In genomic region chr7:55508301-55509011, GRCh38 we compare ENCODE assay signal across 10 cellular contexts.
DNase-seq lines count a peak whose midpoint lies in the region; ATAC-seq, FAIRE-seq and TF ChIP-seq lines count a peak whose summit lies in the region.
"Had no signal": no experiment of that assay in that cellular context is flagged by ENCODE, and none has a peak within 500 bp of the region (broad histone marks: within the 10 kb centered on the region; RNA-seq: fewer than 3 reads in every experiment).

No MANE protein-coding gene starts in this region.

- WGBS in GM12878 (ENCODE audit: insufficient coverage, insufficient replicate concordance, low lambda C conversion rate, missing lambda C conversion rate): 1% methylated on average over 4 of the region's 4 CpGs
- WGBS in thyroid gland, 2 donors: 93 to 95% methylated on average over 4 of the region's 4 CpGs

- H3K27me3 ChIP-seq in GM12878 (replicated peaks in 1 of 2; ENCODE audit: control insufficient read depth in 2 of 2, insufficient read depth in 2 of 2, low read length in 1 of 2): no peaks in the 10 kb centered on the region
- no peaks in the 10 kb centered on the region for H3K27me3 ChIP-seq in thyroid gland
- H3K27me3 ChIP-seq in Karpas-422 (ENCODE audit: low read length): no peaks in the 10 kb centered on the region

- H3K79me2 ChIP-seq in GM12878 (ENCODE audit: control insufficient read depth, insufficient read depth, low read length) (peaks cover 85% of the 10 kb centered on the region), Karpas-422 (ENCODE audit: low read length) (no peaks in the 10 kb centered on the region)

- CTCF ChIA-PET in activated CD4-positive, alpha-beta T cell treated with anti-CD3 and anti-CD28 coated beads for 36 hours (lab: Charles Lee): interaction anchor here (0.6 to 2.7 kb wide), 17 partner anchors 8 to 200 kb away, joined by 3 to 14 read pairs (median 4); no protein-coding TSS in a partner anchor
- CTCF ChIA-PET in GM12878 (lab: Yijun Ruan, JAX): interaction anchor here (0.6 to 2.5 kb wide), 19 partner anchors 9 to 199 kb away, joined by 3 to 15 read pairs (median 4); no protein-coding TSS in a partner anchor

- in situ Hi-C loops in GM12878 (cut with MboI): no loop called here

- POLR2A ChIA-PET in activated CD4-positive, alpha-beta T cell treated with anti-CD3 and anti-CD28 coated beads for 36 hours (lab: Charles Lee): interaction anchor here (0.6 to 3.9 kb wide), 8 partner anchors 8 to 422 kb away, joined by 3 to 42 read pairs (median 4); no protein-coding TSS in a partner anchor
- POLR2A ChIA-PET in GM12878 (lab: Charles Lee): interaction anchor here (0.6 to 2.8 kb wide), 4 partner anchors 9 to 59 kb away, joined by 3 to 16 read pairs (median 4); no protein-coding TSS in a partner anchor

- SMC1A ChIA-PET in GM12878 (lab: Charles Lee; ENCODE audit: uncharacterized antibody, unreplicated experiment): interaction anchor here (0.7 to 21.7 kb wide), 30 partner anchors 8 to 228 kb away, joined by 3 to 354 read pairs (median 4); partner anchors contain the start of gene VOPP1

- H3K9me2 ChIP-seq in Karpas-422 (replicated peaks; ENCODE audit: insufficient read depth, low read length): no peaks in the 10 kb centered on the region

- peaks cover 67% of the 10 kb centered on the region for H3K4me1 ChIP-seq in GM12878 (ENCODE audit: control insufficient read depth, insufficient read depth, low read length)
- no peaks in the 10 kb centered on the region for H3K4me1 ChIP-seq in thyroid gland
- no peaks in the 10 kb centered on the region for H3K4me1 ChIP-seq in Karpas-422 (ENCODE audit: low read length)

- no peaks in the 10 kb centered on the region for H3K9me3 ChIP-seq in GM12878 (replicated peaks; ENCODE audit: control insufficient read depth, insufficient read depth, low read length)
- no peaks in the 10 kb centered on the region for H3K9me3 ChIP-seq in thyroid gland
- no peaks in the 10 kb centered on the region for H3K9me3 ChIP-seq in Karpas-422 (ENCODE audit: low read length)

- ATAC-seq in activated CD4-positive, alpha-beta T cell treated with anti-CD3 and anti-CD28 coated beads for 36 hours: peak; percentile 86
- peak; percentile 79 for ATAC-seq in GM21360 (IDR thresholded peaks at IDR 0.05; ENCODE audit: unreplicated experiment)
- peak; percentile 54 for ATAC-seq in HG03097 (IDR thresholded peaks at IDR 0.05; ENCODE audit: low FRiP score, unreplicated experiment)
- peak; percentile 76 for ATAC-seq in GM12878

- peaks cover 82% of the 10 kb centered on the region for H3K4me1 Mint-ChIP-seq in activated CD4-positive, alpha-beta T cell treated with anti-CD3 and anti-CD28 coated beads for 36 hours

- RAD21 ChIA-PET in GM12878 (lab: Charles Lee; ENCODE audit: unreplicated experiment): interaction anchor here (0.7 to 4.1 kb wide), 17 partner anchors 8 to 228 kb away, joined by 3 to 64 read pairs (median 6); no protein-coding TSS in a partner anchor

- H3K27ac Mint-ChIP-seq in activated CD4-positive, alpha-beta T cell treated with anti-CD3 and anti-CD28 coated beads for 36 hours: peak overlapping the region; percentile 82

- TF ChIP-seq EP300 in GM12878 (IDR thresholded peaks at IDR 0.05; ENCODE audit: borderline replicate concordance in 1 of 2, control insufficient read depth in 1 of 2, low read depth in 2 of 2, low read length in 2 of 2): peak in 1 of 2 experiments; percentile 71; a peak in 2 of 4 replicates

- H3K4me3 ChIP-seq in GM12878: no peak overlapping the region
- H3K4me3 ChIP-seq in thyroid gland (replicated peaks in 1 of 3): no peak overlapping the region
- H3K4me3 ChIP-seq in Karpas-422 (ENCODE audit: low read length): no peak overlapping the region

- no peak overlapping the region for H3K4me3 Mint-ChIP-seq in activated CD4-positive, alpha-beta T cell treated with anti-CD3 and anti-CD28 coated beads for 36 hours

- H3K27me3 Mint-ChIP-seq in activated CD4-positive, alpha-beta T cell treated with anti-CD3 and anti-CD28 coated beads for 36 hours: no peaks in the 10 kb centered on the region

- peak overlapping the region; percentile 44; the same call in 1 of the 2 replicates for H3K4me2 ChIP-seq in GM12878 (ENCODE audit: control insufficient read depth, insufficient read depth)
- H3K4me2 ChIP-seq in Karpas-422 (ENCODE audit: low read depth, low read length, poor library complexity, severe bottlenecking): no peak overlapping the region

- H3K36me3 ChIP-seq in GM12878 (ENCODE audit: control insufficient read depth in 2 of 2, insufficient read depth in 2 of 2, low read length in 1 of 2) (peaks cover 15% of the 10 kb centered on the region in 2 experiments; a peak in 3 of 4 replicates), thyroid gland (no peaks in the 10 kb centered on the region), Karpas-422 (ENCODE audit: insufficient read depth, low read length) (no peaks in the 10 kb centered on the region)
- H3K36me3 ChIP-seq: WERI-Rb-1 had no signal

- DNase-seq in activated CD4-positive, alpha-beta T cell treated with anti-CD3 and anti-CD28 coated beads for 36 hours: peak; percentile 59
- DNase-seq in activated CD4-positive, alpha-beta T cell treated with anti-CD3 and anti-CD28 coated beads for 1 hour: no peak
- DNase-seq in GM12878 (ENCODE audit: low read depth, low spot score) (no peak), NCI-H524 treated with DMSO at 0.1 percent for 48 hours (lab: John Stamatoyannopoulos, UW) (no peak), thyroid gland (no peak), Karpas-422 (no peak)
- DNase-seq: KG1, WERI-Rb-1 had no signal

- no peak overlapping the region for H3K9ac ChIP-seq in GM12878 (ENCODE audit: control insufficient read depth, insufficient read depth, low read length)
- no peak overlapping the region for H3K9ac ChIP-seq in Karpas-422 (ENCODE audit: low read length)

- no TSS peak for BruUV-seq in GM12878 (replicated peaks; lab: Mats Ljungman, UMichigan)

- H3K36me3 Mint-ChIP-seq in activated CD4-positive, alpha-beta T cell treated with anti-CD3 and anti-CD28 coated beads for 36 hours (ENCODE audit: low read depth): peaks cover 39% of the 10 kb centered on the region

- no peaks in the 10 kb centered on the region for H3K9me3 Mint-ChIP-seq in activated CD4-positive, alpha-beta T cell treated with anti-CD3 and anti-CD28 coated beads for 36 hours (ENCODE audit: low read depth)

- H2AFZ ChIP-seq in GM12878 (ENCODE audit: control insufficient read depth, low read depth, low read length): no peak overlapping the region
- H2AFZ ChIP-seq in Karpas-422 (ENCODE audit: low read length): no peak overlapping the region

- H3K27ac ChIP-seq in GM12878 (ENCODE audit: control insufficient read depth, insufficient read depth) (peak overlapping the region; percentile 51), thyroid gland (no peak overlapping the region), Karpas-422 (ENCODE audit: low read length) (no peak overlapping the region)
- H3K27ac ChIP-seq: WERI-Rb-1 had no signal

- no peak for TF ChIP-seq RAD21 in GM12878 (IDR thresholded peaks at IDR 0.05; ENCODE audit: insufficient read depth, low read depth, low read length)

- intact Hi-C loops in activated CD4-positive, alpha-beta T cell treated with anti-CD3 and anti-CD28 coated beads for 36 hours (cut with DNase I, micrococcal nuclease): loop anchor here (1.0 to 2.0 kb wide), 5 partner anchors 25 to 199 kb away; no protein-coding TSS in a partner anchor
- intact Hi-C loops in GM12878 (cut with micrococcal nuclease; ENCODE audit: unreplicated experiment) (loop anchor here (1.0 kb wide), 1 partner anchor 25 kb away; no protein-coding TSS in a partner anchor), thyroid gland (cut with DNase I) (no loop called here)

- TF ChIP-seq CTCF in GM12878 (IDR thresholded peaks at IDR 0.05 in 2 of 3, conservative IDR thresholded peaks at IDR 0.05 in 1 of 3; ENCODE audit: control insufficient read depth in 2 of 3, extremely low read depth in 1 of 3, insufficient read depth in 1 of 3, low read depth in 3 of 3, low read length in 3 of 3): no peak
- TF ChIP-seq CTCF in thyroid gland (IDR thresholded peaks at IDR 0.05): no peak

- no peaks in the 10 kb centered on the region; the same call in 1 of the 2 replicates for H4K20me1 ChIP-seq in GM12878 (ENCODE audit: control insufficient read depth, insufficient read depth)
- H4K20me1 ChIP-seq in Karpas-422 (ENCODE audit: insufficient read depth, low read depth, low read length): peaks cover 6% of the 10 kb centered on the region; the same call in 1 of the 2 replicates

- no peak for TF ChIP-seq POLR2A in GM12878 (IDR thresholded peaks at IDR 0.05; ENCODE audit: low read depth, low read length)
- no peak for TF ChIP-seq POLR2A in thyroid gland (IDR thresholded peaks at IDR 0.05)

- no peak for FAIRE-seq in GM12878 (lab: Jason Lieb, UNC)

TF ChIP-seq in GM12878, 131 proteins besides CTCF, POLR2A, EP300 and RAD21 (continues in another document):
- TF ChIP-seq ZNF384 (IDR thresholded peaks at IDR 0.05; ENCODE audit: borderline replicate concordance, low read depth, low read length) (peak; percentile 19; the same call in 1 of the 2 replicates), TCF12 (IDR thresholded peaks at IDR 0.05; ENCODE audit: low read depth, low read length) (peak; percentile 16; the same call in 1 of the 2 replicates), RUNX3 (IDR thresholded peaks at IDR 0.05; ENCODE audit: low read length) (peak; percentile 76), ATF7 (IDR thresholded peaks at IDR 0.05; ENCODE audit: low read depth) (peak; percentile 33; the same call in 1 of the 2 replicates), EZH2 (IDR thresholded peaks at IDR 0.05; ENCODE audit: borderline replicate concordance, control insufficient read depth, low read depth, low read length) (no peak), NFIC (IDR thresholded peaks at IDR 0.05; ENCODE audit: low read depth, low read length) (peak; percentile 88), ATF2 (IDR thresholded peaks at IDR 0.05; ENCODE audit: low read length) (peak; percentile 72; the same call in 1 of the 2 replicates)
